In the genomic region with DNA sequence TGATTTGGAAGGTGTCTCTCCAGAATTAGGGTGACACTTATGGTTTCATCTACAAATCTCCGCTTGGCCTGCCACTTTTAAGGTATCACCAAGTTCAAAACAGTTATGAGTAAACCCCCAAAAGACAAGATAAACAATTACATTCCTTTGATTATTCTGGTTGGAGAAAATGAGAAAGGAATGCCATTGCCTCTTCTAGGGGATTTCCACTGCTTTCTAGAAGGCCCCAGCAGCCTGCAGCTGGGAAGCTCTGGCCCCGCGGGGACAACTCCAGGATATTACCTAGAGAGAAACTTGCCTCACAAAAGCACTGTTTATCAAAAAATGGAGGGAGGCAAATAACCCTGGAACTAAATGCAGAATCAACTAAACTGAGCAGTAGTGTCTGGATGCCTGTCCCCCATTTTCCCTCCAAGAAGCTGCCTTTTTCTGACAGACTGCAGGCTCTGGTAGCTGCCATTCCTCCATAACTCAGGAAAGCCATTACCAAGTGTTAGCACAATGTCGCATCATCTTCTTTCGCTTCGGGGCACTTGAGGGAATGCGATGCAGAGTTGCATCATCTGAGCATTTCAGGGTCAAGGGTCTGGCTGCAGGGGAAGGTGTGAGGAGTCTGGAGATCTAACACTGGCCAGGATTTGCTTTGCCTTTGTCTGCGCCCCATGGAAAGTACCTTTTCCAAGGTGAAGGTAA, we compare ENCODE assay signal across 18 cellular contexts.
DNase-seq lines count a peak whose midpoint lies in the region; ATAC-seq, FAIRE-seq and TF ChIP-seq lines count a peak whose summit lies in the region.
"Had no signal": no experiment of that assay in that cellular context is flagged by ENCODE, and none has a peak within 500 bp of the region (broad histone marks: within the 10 kb centered on the region; RNA-seq: fewer than 3 reads in every experiment).

No MANE protein-coding gene starts in this region.

- H3K4me2 ChIP-seq in hepatocyte: peak overlapping the region; percentile 15

- no peak for TF ChIP-seq CTCF in VCaP (conservative IDR thresholded peaks at IDR 0.05)
- no peak for TF ChIP-seq CTCF in hepatocyte (IDR thresholded peaks at IDR 0.05; ENCODE audit: poor library complexity)

- no peak overlapping the region for H2AFZ ChIP-seq in hepatocyte

- H3K36me3 ChIP-seq in hepatocyte (replicated peaks; ENCODE audit: insufficient read depth, low read depth) (no peaks in the 10 kb centered on the region), small intestine (ENCODE audit: control insufficient read depth in 2 of 2, insufficient read depth in 2 of 2, low read length in 2 of 2) (peaks cover 0 to 2% of the 10 kb centered on the region in 2 donors)

- no peak overlapping the region for H3K4me3 ChIP-seq in hepatocyte
- H3K4me3 ChIP-seq in small intestine (ENCODE audit: low read depth in 1 of 2, low read length in 2 of 2): no peak overlapping the region

- H3K9me3 ChIP-seq in hepatocyte (ENCODE audit: low read depth): no peaks in the 10 kb centered on the region
- no peaks in the 10 kb centered on the region for H3K9me3 ChIP-seq in small intestine (ENCODE audit: control insufficient read depth, low read depth)

- WGBS in hepatocyte (ENCODE audit: low lambda C conversion rate, missing lambda C conversion rate): 66% methylated on average over 8 of the region's 8 CpGs
- 74 to 92% (median 91%) methylated on average over 8 of the region's 8 CpGs for WGBS in small intestine, 3 donors

- peaks cover 10% of the 10 kb centered on the region for H3K4me1 ChIP-seq in hepatocyte (ENCODE audit: insufficient read depth)
- H3K4me1 ChIP-seq in small intestine (ENCODE audit: control insufficient read depth in 2 of 2, insufficient read depth in 1 of 2, low read depth in 1 of 2, low read length in 1 of 2): no peaks in the 10 kb centered on the region

- no peak for FAIRE-seq in small intestine (lab: Jason Lieb, UNC)
- FAIRE-seq: urothelium cell line had no signal

- H3K9me2 ChIP-seq in hepatocyte (replicated peaks; ENCODE audit: insufficient read depth): no peaks in the 10 kb centered on the region

- H3K27ac ChIP-seq in VCaP: peak overlapping the region; percentile 45; the same call in 1 of the 2 replicates
- H3K27ac ChIP-seq in hepatocyte: no peak overlapping the region
- H3K27ac ChIP-seq in small intestine (ENCODE audit: low read depth in 1 of 2, low read length in 1 of 2): peak overlapping the region in 1 of 2 donors; percentile 47

- H3K27me3 ChIP-seq in hepatocyte (no peaks in the 10 kb centered on the region), small intestine (ENCODE audit: control insufficient read depth in 2 of 2, insufficient read depth in 2 of 2, low read length in 2 of 2) (no peaks in the 10 kb centered on the region)

- H4K20me1 ChIP-seq in hepatocyte (ENCODE audit: insufficient read depth, poor library complexity, severe bottlenecking): no peaks in the 10 kb centered on the region

- ATAC-seq in HG03565 (IDR thresholded peaks at IDR 0.05; ENCODE audit: unreplicated experiment) (no peak), GM18870 (IDR thresholded peaks at IDR 0.05; ENCODE audit: unreplicated experiment) (no peak), HG02884 (IDR thresholded peaks at IDR 0.05; ENCODE audit: unreplicated experiment) (no peak)
- ATAC-seq: left ventricle myocardium superior; natural killer cell treated with Interleukin-12 subunit alpha and Interleukin-12 subunit beta and Interleukin-15 and Interleukin-18, amount 100 ng/mL, for 72 hours had no signal

- DNase-seq in EH (ENCODE audit: low read depth) (peak; percentile 36), hepatocyte (ENCODE audit: low spot score) (no peak), renal cortical epithelial cell (ENCODE audit: low read depth) (peak; percentile 9), small intestine (no peak)
- DNase-seq: caudate nucleus; effector CD8-positive, alpha-beta T cell; left ventricle myocardium superior; NCI-H2081 treated with DMSO at 0.1 percent for 48 hours; NCI-H524 treated with DMSO at 0.1 percent for 48 hours; posterior cingulate gyrus; SHP77 treated with DMSO at 0.1 percent for 48 hours; stimulated activated naive CD4-positive, alpha-beta T cell had no signal

- no peaks in the 10 kb centered on the region for H3K79me2 ChIP-seq in hepatocyte

Comparison
In these comparisons a context has a peak if more than half of its experiments do, and no peak if none do; other contexts are left out.
1. DNase-seq: peak in EH (single experiment) and renal cortical epithelial cell (single experiment); none in hepatocyte (single experiment) and small intestine (single experiment).